In the genomic region with DNA sequence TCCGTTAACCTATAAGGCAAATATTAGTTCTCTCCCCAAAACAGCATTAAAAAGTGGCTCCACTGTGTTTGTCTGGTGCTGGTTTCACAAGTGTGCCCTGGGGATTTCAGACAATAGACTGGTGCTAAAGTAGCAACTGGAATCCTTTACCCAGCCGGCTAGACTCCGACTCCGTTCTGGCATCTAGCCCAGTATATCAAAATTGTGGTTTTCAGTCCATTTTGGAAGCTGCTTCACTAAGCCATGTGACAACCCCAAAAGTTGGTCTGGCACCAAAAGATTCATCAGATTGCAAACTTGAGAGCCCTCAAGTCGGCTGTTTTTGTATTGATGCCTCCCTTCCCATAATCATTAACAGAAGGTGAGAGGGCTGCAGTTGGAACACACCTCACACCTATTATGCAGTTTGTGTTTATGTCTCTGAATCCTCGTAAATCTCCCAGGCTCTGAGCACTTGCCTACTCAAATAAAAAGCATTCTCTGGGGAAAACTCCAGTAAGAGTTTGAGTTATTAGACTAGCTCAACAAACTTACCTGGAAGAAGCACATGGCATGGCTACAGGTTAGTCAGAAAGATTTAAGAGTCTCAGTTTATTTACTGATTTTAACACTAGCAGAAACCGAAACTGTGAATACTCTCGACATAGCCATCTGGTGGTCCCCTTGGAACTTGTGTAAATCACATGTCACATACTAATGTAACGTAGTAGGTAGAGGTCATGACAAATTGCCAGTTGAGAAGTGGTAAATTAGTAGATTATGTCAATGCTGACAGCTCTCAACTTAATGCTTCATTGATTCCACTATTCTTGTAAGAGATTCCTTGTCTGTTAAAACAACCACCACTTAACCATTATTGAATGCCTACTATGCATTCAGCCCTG, we compare ENCODE assay signal across 8 cellular contexts. TPM values are rescaled to one million over a fixed set of nuclear protein-coding genes. Genes with fewer than 3 reads are reported as not detected.
DNase-seq lines count a peak whose midpoint lies in the region; ATAC-seq and TF ChIP-seq lines count a peak whose summit lies in the region.

No MANE protein-coding gene starts in this region.

- no TSS peak for BruUV-seq in Caco-2 (replicated peaks; lab: Mats Ljungman, UMichigan)

- H3K27ac ChIP-seq in ACC112 (ENCODE audit: low read depth, low read length), result no peak overlapping the region
- no peak overlapping the region for H3K27ac ChIP-seq in right lobe of liver

- POLR2A ChIA-PET in Caco-2 (lab: Charles Lee), result no interaction called here
- POLR2A ChIA-PET in T-cell (lab: Charles Lee), result no interaction called here

- H3K4me3 Mint-ChIP-seq in Caco-2 (ENCODE audit: unreplicated experiment), result no peak overlapping the region
- H3K4me3 Mint-ChIP-seq in T-cell, result no peak overlapping the region

- peak overlapping the region; percentile 39 for H2AFZ ChIP-seq in ACC112 (ENCODE audit: low read length, unreplicated experiment)

- H3K36me3 Mint-ChIP-seq in Caco-2 (ENCODE audit: insufficient read depth, unreplicated experiment) (no peaks in the 10 kb centered on the region), T-cell (no peaks in the 10 kb centered on the region)

- no peaks in the 10 kb centered on the region for H3K79me2 ChIP-seq in ACC112 (ENCODE audit: control insufficient read depth, insufficient read depth, low read length, unreplicated experiment)

- WGBS in right lobe of liver (ENCODE audit: insufficient coverage, low coverage, low lambda C conversion rate, missing lambda C conversion rate), result 34% methylated on average over 6 of the region's 9 CpGs

- H3K9me3 ChIP-seq in right lobe of liver (no peaks in the 10 kb centered on the region), Caco-2 (peaks cover 4% of the 10 kb centered on the region; the same call in 1 of the 2 replicates)

- intact Hi-C loops in right lobe of liver (cut with DNase I), result no loop called here
- intact Hi-C loops in Caco-2 (cut with micrococcal nuclease; ENCODE audit: unreplicated experiment), result no loop called here

- ATAC-seq in GM19452 (IDR thresholded peaks at IDR 0.05; ENCODE audit: unreplicated experiment) (peak; percentile 90), HG03342 (IDR thresholded peaks at IDR 0.05; ENCODE audit: unreplicated experiment) (peak; percentile 89), right lobe of liver (peak; percentile 66 to 93 (median 82)), T-cell (replicated peaks in 1 of 4) (no peak)

- TF ChIP-seq CTCF in right lobe of liver (IDR thresholded peaks at IDR 0.05) (no peak), Caco-2 (IDR thresholded peaks at IDR 0.05; ENCODE audit: insufficient read depth in 1 of 2, low read depth in 1 of 2, low read length in 1 of 2, severe bottlenecking in 1 of 2, unreplicated experiment in 1 of 2) (no peak)

- TF ChIP-seq POLR2A in right lobe of liver (IDR thresholded peaks at IDR 0.05), result no peak

- H3K27ac Mint-ChIP-seq in Caco-2 (ENCODE audit: unreplicated experiment), result no peak overlapping the region
- no peak overlapping the region for H3K27ac Mint-ChIP-seq in T-cell

- no peaks in the 10 kb centered on the region for H3K27me3 ChIP-seq in ACC112 (ENCODE audit: insufficient read depth, low read length)
- no peaks in the 10 kb centered on the region for H3K27me3 ChIP-seq in right lobe of liver
- no peaks in the 10 kb centered on the region for H3K27me3 ChIP-seq in Caco-2 (replicated peaks; ENCODE audit: control insufficient read depth, insufficient read depth, low read length)

- H3K9me3 Mint-ChIP-seq in Caco-2 (ENCODE audit: unreplicated experiment), result peaks cover 11% of the 10 kb centered on the region
- no peaks in the 10 kb centered on the region for H3K9me3 Mint-ChIP-seq in T-cell

- CTCF ChIA-PET in Caco-2 (lab: Charles Lee), result no interaction called here
- CTCF ChIA-PET in T-cell (lab: Charles Lee), result interaction anchor here in 1 of 2 donors (0.6 kb wide), 1 partner anchor 350 kb away, joined by 3 read pairs; no protein-coding TSS in a partner anchor

- H3K4me1 Mint-ChIP-seq in Caco-2 (ENCODE audit: low read depth, unreplicated experiment) (no peaks in the 10 kb centered on the region), T-cell (peaks cover 0 to 3% (median 0%) of the 10 kb centered on the region in 3 donors)

- peaks cover 13% of the 10 kb centered on the region for H3K27me3 Mint-ChIP-seq in Caco-2 (ENCODE audit: insufficient read depth, unreplicated experiment)
- peaks cover 13 to 18% of the 10 kb centered on the region in 2 donors for H3K27me3 Mint-ChIP-seq in T-cell

- H3K36me3 ChIP-seq in ACC112 (ENCODE audit: insufficient read depth, low read length), result no peaks in the 10 kb centered on the region
- H3K36me3 ChIP-seq in right lobe of liver, result no peaks in the 10 kb centered on the region
- no peaks in the 10 kb centered on the region for H3K36me3 ChIP-seq in Caco-2 (ENCODE audit: control insufficient read depth, insufficient read depth, low read length)

- DNase-seq in NCI-H82 treated with DMSO at 0.1 percent for 48 hours (lab: John Stamatoyannopoulos, UW; ENCODE audit: unreplicated experiment), result peak; percentile 50
- DNase-seq in right lobe of liver, result no peak
- no peak for DNase-seq in Caco-2
- no peak for DNase-seq in T-cell
- no peak for DNase-seq in activated CD4-positive, alpha-beta T cell treated with anti-CD3 and anti-CD28 coated beads for 4 hours

- peaks cover 13% of the 10 kb centered on the region for H3K4me1 ChIP-seq in ACC112 (ENCODE audit: control insufficient read depth, insufficient read depth, low read length, unreplicated experiment)
- H3K4me1 ChIP-seq in right lobe of liver, result peaks cover 0 to 8% (median 0%) of the 10 kb centered on the region in 4 donors
- H3K4me1 ChIP-seq in Caco-2, result no peaks in the 10 kb centered on the region

- peak overlapping the region; percentile 36 for H3K4me3 ChIP-seq in ACC112 (ENCODE audit: low read depth, low read length)
- H3K4me3 ChIP-seq in right lobe of liver, result no peak overlapping the region
- H3K4me3 ChIP-seq in Caco-2 (ENCODE audit: low read depth, low read length), result no peak overlapping the region

RNA-seq across cellular contexts. Expression of a gene that starts 14.8 kb away (rescaled TPM):
- total RNA-seq in right lobe of liver (not detected), Caco-2 (2022) (not detected in 2 replicates), T-cell (under 1 TPM in 3 of 5 donors, not detected in 2; 0.13 to 0.35 (median 0.19) TPM)

Comparison
In these comparisons a context has a peak if more than half of its experiments do, and no peak if none do; other contexts are left out.
1. ATAC-seq: peak in GM19452 (single experiment), HG03342 (single experiment) and right lobe of liver (4 of 4); none in T-cell (0 of 4).